ENCODE assay signal across 1 cellular context in genomic region chr19:58578430-58578925, GRCh38.
A peak's percentile ranks its signal among the peaks of the same experiment; 100 is the strongest.
TF ChIP-seq lines count a peak whose summit lies in the region.

No MANE protein-coding gene starts in this region.

TF ChIP-seq in GM12878, 131 proteins besides CTCF, POLR2A, EP300 and RAD21 (continued from another document):
- TF ChIP-seq REST (IDR thresholded peaks at IDR 0.05; ENCODE audit: low read depth, low read length): no peak
- TF ChIP-seq MEF2A (IDR thresholded peaks at IDR 0.05; ENCODE audit: insufficient read depth, low read depth, low read length): no peak
- no peak for TF ChIP-seq MYB (IDR thresholded peaks at IDR 0.05; ENCODE audit: borderline replicate concordance, low read depth, low read length)
- no peak for TF ChIP-seq FOXK2 (IDR thresholded peaks at IDR 0.05)
- TF ChIP-seq WRNIP1 (IDR thresholded peaks at IDR 0.05; ENCODE audit: borderline replicate concordance, low read depth, low read length): no peak
- no peak for TF ChIP-seq LARP7 (IDR thresholded peaks at IDR 0.05)
- TF ChIP-seq ATF7 (IDR thresholded peaks at IDR 0.05; ENCODE audit: low read depth): peak; percentile 78
- no peak for TF ChIP-seq TCF3 (IDR thresholded peaks at IDR 0.05; ENCODE audit: borderline replicate concordance, insufficient read depth, low read depth, low read length)
- TF ChIP-seq IKZF2 (IDR thresholded peaks at IDR 0.05): peak; percentile 27 to 29; a peak in 1 of 4 replicates
- TF ChIP-seq NFYA (IDR thresholded peaks at IDR 0.05; ENCODE audit: borderline replicate concordance, low read depth, low read length): no peak
